8 cellular contexts compared by ENCODE assay signal in genomic region chr19:10961073-10961762, GRCh38. TPM values are rescaled to one million over a fixed set of nuclear protein-coding genes. Genes with fewer than 3 reads are reported as not detected.
A peak's percentile ranks its signal among the peaks of the same experiment; 100 is the strongest.
DNase-seq lines count a peak whose midpoint lies in the region; ATAC-seq and TF ChIP-seq lines count a peak whose summit lies in the region.

No MANE protein-coding gene starts in this region.

- no peaks in the 10 kb centered on the region for H3K9me2 ChIP-seq in GM23248 (ENCODE audit: insufficient read depth)
- no peaks in the 10 kb centered on the region for H3K9me2 ChIP-seq in Loucy (replicated peaks; ENCODE audit: low read depth, low read length)

- H3K36me3 ChIP-seq in GM23248 (ENCODE audit: low read depth) = no peaks in the 10 kb centered on the region
- no peaks in the 10 kb centered on the region for H3K36me3 ChIP-seq in Loucy (ENCODE audit: insufficient read depth, low read length)
- no peaks in the 10 kb centered on the region for H3K36me3 ChIP-seq in right atrium auricular region
- H3K36me3 ChIP-seq in psoas muscle (ENCODE audit: insufficient read depth in 1 of 2, low read depth in 1 of 2) = no peaks in the 10 kb centered on the region

- H3K27me3 ChIP-seq in GM23248 (replicated peaks; ENCODE audit: insufficient read depth) = no peaks in the 10 kb centered on the region
- no peaks in the 10 kb centered on the region for H3K27me3 ChIP-seq in Loucy (ENCODE audit: insufficient read depth, low read length, poor library complexity, severe bottlenecking)
- H3K27me3 ChIP-seq in right atrium auricular region = no peaks in the 10 kb centered on the region
- no peaks in the 10 kb centered on the region for H3K27me3 ChIP-seq in psoas muscle (ENCODE audit: insufficient read depth in 3 of 3, low read length in 2 of 3)

- H3K4me1 ChIP-seq in GM23248 (ENCODE audit: insufficient read depth) = no peaks in the 10 kb centered on the region; the same call in 1 of the 2 replicates
- H3K4me1 ChIP-seq in Loucy (ENCODE audit: insufficient read depth, low read length, poor library complexity, severe bottlenecking) = peaks cover 23% of the 10 kb centered on the region
- H3K4me1 ChIP-seq in right atrium auricular region = peaks cover 0 to 29% of the 10 kb centered on the region in 2 donors
- H3K4me1 ChIP-seq in psoas muscle = peaks cover 31% of the 10 kb centered on the region

- H3K79me2 ChIP-seq in GM23248 (ENCODE audit: insufficient read depth) (peaks cover 57% of the 10 kb centered on the region), Loucy (ENCODE audit: insufficient read depth, low read length) (peaks cover 66% of the 10 kb centered on the region)

- in situ Hi-C loops in GM23248 (cut with MboI) = no loop called here

- H3K4me3 ChIP-seq in GM23248 (peak overlapping the region; percentile 95), Loucy (ENCODE audit: low read length, poor library complexity, severe bottlenecking) (peak overlapping the region; percentile 97), right atrium auricular region (peak overlapping the region; percentile 78 to 92), psoas muscle (peak overlapping the region; percentile 71)

- WGBS in GM23248 (ENCODE audit: low coverage in 1 of 2, low lambda C conversion rate in 2 of 2, missing lambda C conversion rate in 2 of 2), 2 experiments = 0 to 2% methylated on average over 19 to 41 of the region's 88 CpGs
- 0 to 1% (median 1%) methylated on average over 26 to 88 of the region's 88 CpGs for WGBS in psoas muscle, 3 donors

- H4K20me1 ChIP-seq in GM23248 (ENCODE audit: insufficient read depth) (no peaks in the 10 kb centered on the region), Loucy (ENCODE audit: insufficient read depth, low read length, poor library complexity, severe bottlenecking) (peaks cover 37% of the 10 kb centered on the region)

- peak overlapping the region; percentile 76 for H2AFZ ChIP-seq in GM23248
- H2AFZ ChIP-seq in Loucy (ENCODE audit: low read length) = peak overlapping the region; percentile 71

- H3K27ac ChIP-seq in GM23248 (peak overlapping the region; percentile 75), angular gyrus (ENCODE audit: low read depth, low read length) (peak overlapping the region; percentile 80), right atrium auricular region (peak overlapping the region; percentile 88), psoas muscle (peak overlapping the region; percentile 95)

- intact Hi-C loops in psoas muscle (cut with DNase I) = loop anchor here in 1 of 2 donors (2.0 kb wide), 1 partner anchor 16 kb away; no protein-coding TSS in a partner anchor

- peak overlapping the region; percentile 91 for H3K9ac ChIP-seq in GM23248
- peak overlapping the region; percentile 92 for H3K9ac ChIP-seq in Loucy (ENCODE audit: low read depth, low read length, poor library complexity, severe bottlenecking)

- TF ChIP-seq CTCF in Loucy (conservative IDR thresholded peaks at IDR 0.05; ENCODE audit: low read length) (no peak), right atrium auricular region (IDR thresholded peaks at IDR 0.05) (no peak), psoas muscle (IDR thresholded peaks at IDR 0.05) (no peak)

- DNase-seq in NCI-H1105 treated with DMSO at 0.1 percent for 48 hours (lab: John Stamatoyannopoulos, UW) (peak; percentile 67), NCI-H1105 (lab: John Stamatoyannopoulos, UW) (no peak), GM23248 (peak; percentile 71), right atrium auricular region (ENCODE audit: low spot score) (no peak), psoas muscle (peak; percentile 67 to 80), DMS114 treated with DMSO at 0.1 percent for 48 hours (lab: John Stamatoyannopoulos, UW; ENCODE audit: unreplicated experiment) (no peak)

- H3F3A ChIP-seq in GM23248 (ENCODE audit: insufficient read depth) (peaks cover 7% of the 10 kb centered on the region; the same call in 1 of the 2 replicates), Loucy (ENCODE audit: low read depth) (no peaks in the 10 kb centered on the region)

- H3K4me2 ChIP-seq in GM23248 (ENCODE audit: unreplicated experiment) (peak overlapping the region; percentile 96), Loucy (ENCODE audit: low read depth, low read length, poor library complexity, severe bottlenecking) (peak overlapping the region; percentile 97)

- H3K9me3 ChIP-seq in GM23248 (ENCODE audit: low read depth) (no peaks in the 10 kb centered on the region), Loucy (ENCODE audit: insufficient read depth, low read depth, low read length) (no peaks in the 10 kb centered on the region), right atrium auricular region (no peaks in the 10 kb centered on the region), psoas muscle (no peaks in the 10 kb centered on the region)

- ATAC-seq in psoas muscle = peak; percentile 44 to 54 (median 48)

RNA-seq across cellular contexts. Expression of gene SMARCA4, which starts 0.4 kb away (rescaled TPM):
- total RNA-seq in GM23248 (2014; rRNA removed; shearing (Covaris generic)) = 44.0 and 57.8 TPM in 2 replicates
- polyA plus RNA-seq in GM23248 (2016; fragmentation: Nextera tagmentation; extraction: Ambion mirVana) = 35.3 and 37.1 TPM in 2 replicates
- 10 to 100 TPM; 29.9 to 41.7 TPM for total RNA-seq in right atrium auricular region
- 10 to 100 TPM; 34.8 to 75.6 (median 50.5) TPM for total RNA-seq in psoas muscle
- polyA plus RNA-seq in psoas muscle = 100 to 1,000 TPM in 1 of 3 donors, 10 to 100 TPM in 2; 36.7 to 124 (median 51.9) TPM

RNA-seq across cellular contexts. Expression of gene TIMM29, which starts 32.6 kb away (rescaled TPM):
- total RNA-seq in GM23248 (2014; rRNA removed; shearing (Covaris generic)) = 37.6 and 57.5 TPM in 2 replicates
- polyA plus RNA-seq in GM23248 (2016; fragmentation: Nextera tagmentation; extraction: Ambion mirVana) = 20.3 and 20.8 TPM in 2 replicates
- 10 to 100 TPM; 16.5 to 22.0 TPM for total RNA-seq in right atrium auricular region
- total RNA-seq in psoas muscle = 10 to 100 TPM; 12.9 to 24.2 (median 17.0) TPM
- 10 to 100 TPM; 17.1 to 29.0 (median 20.2) TPM for polyA plus RNA-seq in psoas muscle

RNA-seq across cellular contexts. Expression of gene YIPF2, which starts 32.8 kb away (rescaled TPM):
- 114 and 140 TPM in 2 replicates for total RNA-seq in GM23248 (2014; rRNA removed; shearing (Covaris generic))
- polyA plus RNA-seq in GM23248 (2016; fragmentation: Nextera tagmentation; extraction: Ambion mirVana) (57.3 and 61.5 TPM in 2 replicates), psoas muscle (10 to 100 TPM; 13.7 to 18.5 (median 18.1) TPM)
- total RNA-seq in right atrium auricular region (10 to 100 TPM; 23.4 to 34.3 TPM), psoas muscle (10 to 100 TPM; 12.1 to 18.0 (median 16.7) TPM)

Comparison
In these comparisons a context has a peak if more than half of its experiments do, and no peak if none do; other contexts are left out.
1. DNase-seq: peak in NCI-H1105 treated with DMSO at 0.1 percent for 48 hours (single experiment), GM23248 (single experiment) and psoas muscle (2 of 2); none in NCI-H1105 (single experiment), right atrium auricular region (single experiment) and DMS114 treated with DMSO at 0.1 percent for 48 hours (single experiment).
2. Peak in every context shown above with its lines, with median percentiles within 50 percentile points of each other: H3K27ac ChIP-seq and H3K4me3 ChIP-seq.